Comparison of ENCODE assay signal across 24 cellular contexts in genomic region chr5:136631176-136631575, GRCh38.
DNase-seq lines count a peak whose midpoint lies in the region; ATAC-seq and TF ChIP-seq lines count a peak whose summit lies in the region.
"Had no signal": no experiment of that assay in that cellular context is flagged by ENCODE, and none has a peak within 500 bp of the region (broad histone marks: within the 10 kb centered on the region; RNA-seq: fewer than 3 reads in every experiment).

No MANE protein-coding gene starts in this region.

- H3K4me3 ChIP-seq in fibroblast of the aortic adventitia (ENCODE audit: low read depth, low read length) (no peak overlapping the region), esophagus muscularis mucosa (no peak overlapping the region), osteoblast (ENCODE audit: insufficient read depth, low read length) (no peak overlapping the region)
- H3K4me3 ChIP-seq: left ventricle myocardium inferior, skin epidermis, stomach, thyroid gland, vagina had no signal

- ATAC-seq in GM18520 (IDR thresholded peaks at IDR 0.05; ENCODE audit: unreplicated experiment): no peak
- ATAC-seq: Right ventricle myocardium inferior, WTC11 had no signal

- no peak overlapping the region for H3K4me2 ChIP-seq in osteoblast (ENCODE audit: insufficient read depth, low read length)

- H3K27me3 ChIP-seq in esophagus muscularis mucosa (no peaks in the 10 kb centered on the region), osteoblast (ENCODE audit: insufficient read depth, low read length) (no peaks in the 10 kb centered on the region)
- H3K27me3 ChIP-seq: stomach, thyroid gland, vagina had no signal

- no peaks in the 10 kb centered on the region for H3K36me3 Mint-ChIP-seq in osteocyte (ENCODE audit: unreplicated experiment)
- H3K36me3 Mint-ChIP-seq: CD4-positive, CD25-positive, alpha-beta regulatory T cell had no signal

- H3K4me3 Mint-ChIP-seq in osteocyte (ENCODE audit: unreplicated experiment): no peak overlapping the region
- H3K4me3 Mint-ChIP-seq: CD4-positive, CD25-positive, alpha-beta regulatory T cell; H9; WTC11 had no signal

- H3K27ac Mint-ChIP-seq in osteocyte (ENCODE audit: unreplicated experiment): no peak overlapping the region
- H3K27ac Mint-ChIP-seq: CD4-positive, CD25-positive, alpha-beta regulatory T cell; H9; WTC11 had no signal

- no peak overlapping the region for H2AFZ ChIP-seq in osteoblast (ENCODE audit: low read length)

- no peak for TF ChIP-seq EP300 in esophagus muscularis mucosa (IDR thresholded peaks at IDR 0.05)

- H3K79me2 ChIP-seq in osteoblast (ENCODE audit: insufficient read depth, low read length): no peaks in the 10 kb centered on the region

- H3K36me3 ChIP-seq in esophagus muscularis mucosa (no peaks in the 10 kb centered on the region), osteoblast (ENCODE audit: insufficient read depth, low read length) (no peaks in the 10 kb centered on the region)
- H3K36me3 ChIP-seq: left ventricle myocardium inferior, stomach, thyroid gland, vagina had no signal

- no peaks in the 10 kb centered on the region for H3K4me1 Mint-ChIP-seq in osteocyte (ENCODE audit: unreplicated experiment)
- H3K4me1 Mint-ChIP-seq: CD4-positive, CD25-positive, alpha-beta regulatory T cell; H9 had no signal

- no peak for TF ChIP-seq CTCF in fibroblast of the aortic adventitia (IDR thresholded peaks at IDR 0.05; ENCODE audit: insufficient read depth, low read length)
- no peak for TF ChIP-seq CTCF in esophagus muscularis mucosa (IDR thresholded peaks at IDR 0.05)
- TF ChIP-seq CTCF in osteoblast (IDR thresholded peaks at IDR 0.05; ENCODE audit: extremely low read depth, low read depth, low read length): no peak
- TF ChIP-seq CTCF in osteocyte (IDR thresholded peaks at IDR 0.05): no peak

- TF ChIP-seq POLR2A in esophagus muscularis mucosa (IDR thresholded peaks at IDR 0.05; ENCODE audit: low read depth): no peak

- H3K9me3 Mint-ChIP-seq in osteocyte (ENCODE audit: unreplicated experiment): no peaks in the 10 kb centered on the region
- H3K9me3 Mint-ChIP-seq: H9 had no signal

- peaks cover 18% of the 10 kb centered on the region for H3K27me3 Mint-ChIP-seq in osteocyte (ENCODE audit: unreplicated experiment)
- H3K27me3 Mint-ChIP-seq: CD4-positive, CD25-positive, alpha-beta regulatory T cell had no signal

- peak; percentile 37 for DNase-seq in DMS53 (lab: John Stamatoyannopoulos, UW)
- no peak for DNase-seq in DMS53 treated with DMSO at 0.1 percent for 48 hours (lab: John Stamatoyannopoulos, UW; ENCODE audit: unreplicated experiment)
- peak; percentile 80 for DNase-seq in amniotic epithelial cell (ENCODE audit: low read depth)
- peak; percentile 32 for DNase-seq in fibroblast of the aortic adventitia (ENCODE audit: low read depth)
- DNase-seq in esophagus muscularis mucosa (ENCODE audit: extremely low spot score): no peak
- DNase-seq in osteoblast (ENCODE audit: insufficient read length, low spot score, missing footprints): no peak
- no peak for DNase-seq in osteocyte (ENCODE audit: extremely low spot score, unreplicated experiment)
- DNase-seq: activated CD4-positive, alpha-beta T cell treated with anti-CD3 and anti-CD28 coated beads, Interleukin-2, amount 50 U/mL, for 1 hour; activated T-cell treated with anti-CD3 and anti-CD28 coated beads, Interleukin-2, amount 50 U/mL, for 48 hours; CD4-positive, CD25-positive, alpha-beta regulatory T cell; H9; hypothalamus; left ventricle myocardium inferior; NCI-H1417 treated with DMSO at 0.1 percent for 48 hours; nucleus accumbens; stimulated activated CD4-positive, alpha-beta T cell treated with anti-CD3 and anti-CD28 coated beads, Interleukin-2, amount 100 ng/mL, for 24 hours; stomach; thyroid gland had no signal

- H3K9me3 ChIP-seq in esophagus muscularis mucosa (no peaks in the 10 kb centered on the region), osteoblast (ENCODE audit: low read depth, low read length) (no peaks in the 10 kb centered on the region)
- H3K9me3 ChIP-seq: left ventricle myocardium inferior, stomach, thyroid gland, vagina had no signal

- WGBS in esophagus muscularis mucosa: 80% methylated on average over 1 of the region's 1 CpG

- intact Hi-C loops in esophagus muscularis mucosa (cut with DNase I): no loop called here

- no peaks in the 10 kb centered on the region for H3K4me1 ChIP-seq in esophagus muscularis mucosa
- no peaks in the 10 kb centered on the region for H3K4me1 ChIP-seq in osteoblast (ENCODE audit: insufficient read depth, low read length)
- H3K4me1 ChIP-seq: left ventricle myocardium inferior, stomach, vagina had no signal

- H4K20me1 ChIP-seq in osteoblast (ENCODE audit: insufficient read depth, low read length): no peaks in the 10 kb centered on the region

- H3K27ac ChIP-seq in esophagus muscularis mucosa (replicated peaks in 1 of 4): no peak overlapping the region
- H3K27ac ChIP-seq in osteoblast (ENCODE audit: low read depth, low read length): no peak overlapping the region
- H3K27ac ChIP-seq: 22Rv1, left ventricle myocardium inferior, skin epidermis, stomach, vagina had no signal

Comparison
In these comparisons a context has a peak if more than half of its experiments do, and no peak if none do; other contexts are left out.
1. DNase-seq: peak in DMS53 (single experiment), amniotic epithelial cell (single experiment) and fibroblast of the aortic adventitia (single experiment); none in DMS53 treated with DMSO at 0.1 percent for 48 hours (single experiment), esophagus muscularis mucosa (single experiment), osteoblast (single experiment) and osteocyte (single experiment).